17 cellular contexts compared by ENCODE assay signal in the genomic region with DNA sequence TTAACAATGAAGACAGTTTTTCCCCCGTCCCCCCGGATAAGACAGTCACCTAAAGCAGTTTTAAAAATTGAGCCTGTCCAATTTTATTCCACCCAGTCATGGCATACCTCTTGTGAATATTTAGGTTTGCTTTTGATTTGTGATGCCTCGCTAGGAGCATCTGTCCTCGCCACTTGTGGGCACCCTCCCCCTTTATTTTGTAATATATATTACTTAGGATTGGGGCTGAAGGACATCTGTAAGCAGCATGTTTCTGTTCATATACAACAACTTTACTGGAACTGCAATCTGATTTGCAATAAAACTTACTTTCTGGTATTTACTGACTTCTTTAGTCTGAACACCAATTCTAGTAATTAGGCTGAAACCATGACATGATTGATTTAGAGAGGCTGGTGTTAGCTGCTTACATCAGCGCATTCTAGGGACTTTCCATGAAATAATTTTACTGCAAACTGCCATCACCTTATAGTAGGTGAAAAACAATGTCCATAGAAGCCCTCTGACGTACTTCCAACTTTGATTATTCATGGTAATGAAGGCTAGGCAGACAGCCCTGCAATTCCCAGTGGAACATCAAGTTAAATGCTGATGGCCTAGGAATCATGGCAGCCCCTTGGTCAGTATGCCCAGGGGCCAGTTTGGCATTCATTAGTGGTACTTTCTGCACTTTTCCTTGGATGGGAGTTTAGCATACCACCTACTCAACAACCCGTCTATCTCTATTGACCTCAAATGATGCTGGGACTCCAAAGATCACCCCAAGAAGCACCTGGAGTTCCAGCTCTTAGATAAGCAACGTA.
A peak's percentile ranks its signal among the peaks of the same experiment; 100 is the strongest.
DNase-seq lines count a peak whose midpoint lies in the region; ATAC-seq and TF ChIP-seq lines count a peak whose summit lies in the region.
"Had no signal": no experiment of that assay in that cellular context is flagged by ENCODE, and none has a peak within 500 bp of the region (broad histone marks: within the 10 kb centered on the region; RNA-seq: fewer than 3 reads in every experiment).

No MANE protein-coding gene starts in this region.

- in situ Hi-C loops in KBM-7 (cut with MboI; ENCODE audit: low pct_unique_long_range_greater_than_20kb, low sequenced_read_pairs) = no loop called here

- TF ChIP-seq CTCF in type B pancreatic cell (conservative IDR thresholded peaks at IDR 0.05) = no peak

- no peaks in the 10 kb centered on the region for H3K4me1 Mint-ChIP-seq in type B pancreatic cell (ENCODE audit: unreplicated experiment)
- H3K4me1 Mint-ChIP-seq: activated B cell treated with CpG ODN at 0.5 μM for 24 hours; B cell; central memory CD8-positive, alpha-beta T cell; immature natural killer cell had no signal

- no peaks in the 10 kb centered on the region for H3K27me3 ChIP-seq in right cardiac atrium (ENCODE audit: control insufficient read depth, insufficient read depth)
- H3K27me3 ChIP-seq: right atrium auricular region, thyroid gland had no signal

- H3K27me3 Mint-ChIP-seq in type B pancreatic cell = no peaks in the 10 kb centered on the region

- ATAC-seq in GM18870 (IDR thresholded peaks at IDR 0.05; ENCODE audit: unreplicated experiment) (peak; percentile 83), HG02884 (IDR thresholded peaks at IDR 0.05; ENCODE audit: unreplicated experiment) (peak; percentile 56), SK-N-SH treated with all-trans-retinoic acid at 6 μM for 48 hours (0 out of 3 replicates have a peak, but pooled peaks have one; percentile 33), right cardiac atrium (no peak)

- no peaks in the 10 kb centered on the region for H3K9me3 ChIP-seq in right cardiac atrium (ENCODE audit: control insufficient read depth, low read length)
- H3K9me3 ChIP-seq: thyroid gland had no signal

- no peaks in the 10 kb centered on the region for H3K36me3 Mint-ChIP-seq in type B pancreatic cell
- H3K36me3 Mint-ChIP-seq: immature natural killer cell had no signal

- H3K4me3 Mint-ChIP-seq in type B pancreatic cell = no peak overlapping the region
- H3K4me3 Mint-ChIP-seq: activated B cell treated with CpG ODN at 0.5 μM for 24 hours; B cell; central memory CD8-positive, alpha-beta T cell; immature natural killer cell had no signal

- intact Hi-C loops in right cardiac atrium (cut with DNase I) = no loop called here

- WGBS in right cardiac atrium = 59% methylated on average over 8 of the region's 8 CpGs

- no peak overlapping the region for H3K4me3 ChIP-seq in right cardiac atrium (ENCODE audit: low read length)
- H3K4me3 ChIP-seq: right atrium auricular region, thyroid gland had no signal

- no peak overlapping the region for H3K27ac Mint-ChIP-seq in type B pancreatic cell
- H3K27ac Mint-ChIP-seq: activated B cell treated with CpG ODN at 0.5 μM for 24 hours, B cell, immature natural killer cell had no signal

- DNase-seq in EH (ENCODE audit: low read depth) (peak; percentile 24), KBM-7 (no peak), NCI-H2227 (lab: John Stamatoyannopoulos, UW; ENCODE audit: unreplicated experiment) (no peak), right cardiac atrium (no peak), type B pancreatic cell (ENCODE audit: extremely low spot score, unreplicated experiment) (no peak)
- DNase-seq: activated B cell treated with CpG ODN at 0.5 μM for 24 hours, activated gamma-delta T cell treated with Interleukin-2 at 50 U/mL for 16 hours, immature natural killer cell, Karpas-422, SIG-M5, thyroid gland had no signal

- no peak overlapping the region for H3K27ac ChIP-seq in right cardiac atrium (ENCODE audit: low read length)
- H3K27ac ChIP-seq: right atrium auricular region, thyroid gland had no signal

- H3K4me1 ChIP-seq in right cardiac atrium (ENCODE audit: control insufficient read depth, insufficient read depth, low read length) = no peaks in the 10 kb centered on the region
- H3K4me1 ChIP-seq: right atrium auricular region, thyroid gland had no signal

- no peaks in the 10 kb centered on the region for H3K9me3 Mint-ChIP-seq in type B pancreatic cell

TF ChIP-seq in SK-N-SH treated with all-trans-retinoic acid at 6 μM for 48 hours, 23 proteins besides CTCF, POLR2A, EP300 and RAD21:
- TF ChIP-seq ISL1 (CRISPR knock-in tag; IDR thresholded peaks at IDR 0.05) (no peak), RARB (CRISPR knock-in tag; IDR thresholded peaks at IDR 0.05) (no peak), ZFP3 (CRISPR knock-in tag; IDR thresholded peaks at IDR 0.05) (no peak), ZNF70 (CRISPR knock-in tag; IDR thresholded peaks at IDR 0.05) (no peak), ARNTL (CRISPR knock-in tag; IDR thresholded peaks at IDR 0.05; ENCODE audit: borderline replicate concordance, low read depth) (no peak), ZNF8 (CRISPR knock-in tag; IDR thresholded peaks at IDR 0.05) (no peak), SNAI2 (CRISPR knock-in tag; IDR thresholded peaks at IDR 0.05) (no peak), CSDC2 (CRISPR knock-in tag; IDR thresholded peaks at IDR 0.05) (no peak)
- TF ChIP-seq, protein P1, sequence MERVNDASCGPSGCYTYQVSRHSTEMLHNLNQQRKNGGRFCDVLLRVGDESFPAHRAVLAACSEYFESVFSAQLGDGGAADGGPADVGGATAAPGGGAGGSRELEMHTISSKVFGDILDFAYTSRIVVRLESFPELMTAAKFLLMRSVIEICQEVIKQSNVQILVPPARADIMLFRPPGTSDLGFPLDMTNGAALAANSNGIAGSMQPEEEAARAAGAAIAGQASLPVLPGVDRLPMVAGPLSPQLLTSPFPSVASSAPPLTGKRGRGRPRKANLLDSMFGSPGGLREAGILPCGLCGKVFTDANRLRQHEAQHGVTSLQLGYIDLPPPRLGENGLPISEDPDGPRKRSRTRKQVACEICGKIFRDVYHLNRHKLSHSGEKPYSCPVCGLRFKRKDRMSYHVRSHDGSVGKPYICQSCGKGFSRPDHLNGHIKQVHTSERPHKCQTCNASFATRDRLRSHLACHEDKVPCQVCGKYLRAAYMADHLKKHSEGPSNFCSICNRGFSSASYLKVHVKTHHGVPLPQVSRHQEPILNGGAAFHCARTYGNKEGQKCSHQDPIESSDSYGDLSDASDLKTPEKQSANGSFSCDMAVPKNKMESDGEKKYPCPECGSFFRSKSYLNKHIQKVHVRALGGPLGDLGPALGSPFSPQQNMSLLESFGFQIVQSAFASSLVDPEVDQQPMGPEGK (CRISPR knock-in tag; IDR thresholded peaks at IDR 0.05; ENCODE audit: borderline replicate concordance) = no peak
TF ChIP-seq in SK-N-SH treated with all-trans-retinoic acid at 6 μM for 48 hours: peak in this region for 0.

Comparison
In these comparisons a context has a peak if more than half of its experiments do, and no peak if none do; other contexts are left out.
1. ATAC-seq: peak in GM18870 (single experiment), HG02884 (single experiment) and SK-N-SH treated with all-trans-retinoic acid at 6 μM for 48 hours (single experiment); none in right cardiac atrium (0 of 2).